18 cellular contexts compared by ENCODE assay signal in the genomic region with DNA sequence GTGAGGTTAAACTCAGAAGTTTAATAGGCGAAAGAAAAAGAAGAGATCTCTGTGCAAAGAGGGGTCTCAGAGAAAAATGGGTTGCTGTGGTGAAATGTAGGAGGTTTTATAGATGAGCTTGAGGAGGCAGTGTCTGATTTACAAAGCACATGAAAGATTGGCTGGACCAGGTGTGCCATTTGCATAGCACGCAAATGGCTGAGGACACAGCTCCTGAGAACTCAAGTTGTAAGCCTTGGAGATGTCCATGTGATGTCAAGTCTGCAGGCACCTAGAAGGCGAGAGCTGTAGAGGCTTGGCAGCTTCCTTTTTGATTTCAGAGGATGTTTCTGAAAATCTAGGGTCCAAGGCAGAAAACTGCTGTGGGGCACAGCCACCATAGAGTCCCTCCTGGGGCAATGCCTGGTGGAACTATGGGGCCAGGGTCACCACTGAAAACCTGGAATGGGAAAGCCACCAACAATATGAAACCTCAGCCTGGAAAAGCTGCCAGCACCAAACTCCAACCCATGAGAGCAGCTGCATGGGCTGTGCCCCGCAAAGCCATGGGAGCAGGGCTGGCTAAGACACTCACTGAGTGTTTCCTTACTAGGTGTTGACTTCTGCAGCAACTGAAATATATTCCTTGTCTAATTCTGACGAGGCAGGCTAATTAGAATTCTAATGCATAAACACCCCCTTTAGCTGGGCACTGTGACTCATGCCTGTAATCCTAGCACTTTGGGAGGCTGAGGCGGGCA.
DNase-seq lines count a peak whose midpoint lies in the region; FAIRE-seq and TF ChIP-seq lines count a peak whose summit lies in the region.
"Had no signal": no experiment of that assay in that cellular context is flagged by ENCODE, and none has a peak within 500 bp of the region (broad histone marks: within the 10 kb centered on the region; RNA-seq: fewer than 3 reads in every experiment).

No MANE protein-coding gene starts in this region.

- no peaks in the 10 kb centered on the region for H3K9me2 ChIP-seq in Karpas-422 (replicated peaks; ENCODE audit: insufficient read depth, low read length)
- H3K9me2 ChIP-seq: SK-N-SH had no signal

- DNase-seq in Karpas-422 (peak; percentile 73), SJCRH30 (peak; percentile 20 to 40), mesothelial cell of epicardium (ENCODE audit: low spot score in 2 of 2, unreplicated experiment in 2 of 2) (no peak), suprapubic skin (ENCODE audit: low spot score in 2 of 2) (peak; percentile 26 to 41), immature natural killer cell (no peak), superior temporal gyrus (ENCODE audit: extremely low spot score) (no peak), urothelium cell line (ENCODE audit: low spot score) (no peak)
- DNase-seq: ACHN, AML-193, Kasumi-1, MV-4-11, NCI-H1436 treated with DMSO at 0.1 percent for 48 hours, NCI-H2029 treated with DMSO at 0.1 percent for 48 hours, NCI-H2171 treated with DMSO at 0.1 percent for 48 hours, NCI-H748 treated with DMSO at 0.1 percent for 48 hours, PC-3, SK-N-SH had no signal

- no peak for TF ChIP-seq CTCF in mesothelial cell of epicardium (IDR thresholded peaks at IDR 0.05; ENCODE audit: unreplicated experiment)
- TF ChIP-seq CTCF in suprapubic skin (IDR thresholded peaks at IDR 0.05) = no peak

- H3K27ac ChIP-seq in Karpas-422 (ENCODE audit: low read length) (peak overlapping the region; percentile 42), SJCRH30 (no peak overlapping the region), suprapubic skin (no peak overlapping the region)

- H3K79me2 ChIP-seq in Karpas-422 (ENCODE audit: low read length) = no peaks in the 10 kb centered on the region

- H3K9me3 ChIP-seq in Karpas-422 (ENCODE audit: low read length) = peaks cover 15% of the 10 kb centered on the region
- H3K9me3 ChIP-seq in SJCRH30 (replicated peaks) = 0 out of 2 replicates have a peak, but pooled peaks cover 7% of the 10 kb centered on the region
- no peaks in the 10 kb centered on the region for H3K9me3 ChIP-seq in suprapubic skin
- H3K9me3 ChIP-seq: HAP-1, SK-N-SH had no signal

- peak overlapping the region; percentile 20; the same call in 1 of the 2 replicates for H3K9ac ChIP-seq in Karpas-422 (ENCODE audit: low read length)
- H3K9ac ChIP-seq: SK-N-SH had no signal

- peaks cover 15% of the 10 kb centered on the region for H3K9me3 Mint-ChIP-seq in mesothelial cell of epicardium
- no peaks in the 10 kb centered on the region for H3K9me3 Mint-ChIP-seq in immature natural killer cell

- H3K27me3 Mint-ChIP-seq in mesothelial cell of epicardium (ENCODE audit: low read depth) (no peaks in the 10 kb centered on the region), immature natural killer cell (ENCODE audit: low read depth in 3 of 3) (peaks cover 0 to 2% (median 2%) of the 10 kb centered on the region in 3 donors)

- peaks cover 37% of the 10 kb centered on the region for H3K4me1 Mint-ChIP-seq in mesothelial cell of epicardium
- H3K4me1 Mint-ChIP-seq in immature natural killer cell = peaks cover 4 to 16% of the 10 kb centered on the region in 2 donors

- H3K36me3 Mint-ChIP-seq in mesothelial cell of epicardium (peaks cover 13% of the 10 kb centered on the region), immature natural killer cell (no peaks in the 10 kb centered on the region)

- no peak overlapping the region for H3K4me3 Mint-ChIP-seq in mesothelial cell of epicardium
- no peak overlapping the region for H3K4me3 Mint-ChIP-seq in immature natural killer cell

- peak overlapping the region; percentile 14 for H3K4me2 ChIP-seq in Karpas-422 (ENCODE audit: low read depth, low read length, poor library complexity, severe bottlenecking)
- H3K4me2 ChIP-seq: SK-N-SH had no signal

- TF ChIP-seq EP300 in suprapubic skin (IDR thresholded peaks at IDR 0.05) = no peak

- H3K4me1 ChIP-seq in Karpas-422 (ENCODE audit: low read length) = peaks cover 41% of the 10 kb centered on the region
- peaks cover 15% of the 10 kb centered on the region for H3K4me1 ChIP-seq in SJCRH30
- H3K4me1 ChIP-seq in suprapubic skin = no peaks in the 10 kb centered on the region

- H3K27me3 ChIP-seq in Karpas-422 (ENCODE audit: low read length) (no peaks in the 10 kb centered on the region), SJCRH30 (no peaks in the 10 kb centered on the region), suprapubic skin (no peaks in the 10 kb centered on the region)

- WGBS in suprapubic skin = 91% methylated on average over 6 of the region's 6 CpGs

- peaks cover 9% of the 10 kb centered on the region; the same call in 1 of the 2 replicates for H3K36me3 ChIP-seq in Karpas-422 (ENCODE audit: insufficient read depth, low read length)
- H3K36me3 ChIP-seq in SJCRH30 = no peaks in the 10 kb centered on the region
- no peaks in the 10 kb centered on the region for H3K36me3 ChIP-seq in suprapubic skin
- H3K36me3 ChIP-seq: HAP-1 had no signal

- TF ChIP-seq POLR2A in suprapubic skin (IDR thresholded peaks at IDR 0.05) = no peak

- H3K4me3 ChIP-seq in Karpas-422 (ENCODE audit: low read length) (peak overlapping the region; percentile 17; the same call in 1 of the 2 replicates), SJCRH30 (no peak overlapping the region), suprapubic skin (no peak overlapping the region)
- H3K4me3 ChIP-seq: HAP-1 had no signal

- no peaks in the 10 kb centered on the region for H4K20me1 ChIP-seq in Karpas-422 (ENCODE audit: insufficient read depth, low read depth, low read length)

- no peak overlapping the region for H2AFZ ChIP-seq in Karpas-422 (ENCODE audit: low read length)

- H3K27ac Mint-ChIP-seq in mesothelial cell of epicardium (peak overlapping the region; percentile 94), immature natural killer cell (no peak overlapping the region)

- no peak for FAIRE-seq in urothelium cell line (lab: Jason Lieb, UNC)

Comparison
In these comparisons a context has a peak if more than half of its experiments do, and no peak if none do; other contexts are left out.
1. DNase-seq: peak in Karpas-422 (single experiment), SJCRH30 (2 of 2) and suprapubic skin (2 of 2); none in mesothelial cell of epicardium (0 of 2), immature natural killer cell (0 of 3), superior temporal gyrus (single experiment) and urothelium cell line (single experiment).